In the genomic region with DNA sequence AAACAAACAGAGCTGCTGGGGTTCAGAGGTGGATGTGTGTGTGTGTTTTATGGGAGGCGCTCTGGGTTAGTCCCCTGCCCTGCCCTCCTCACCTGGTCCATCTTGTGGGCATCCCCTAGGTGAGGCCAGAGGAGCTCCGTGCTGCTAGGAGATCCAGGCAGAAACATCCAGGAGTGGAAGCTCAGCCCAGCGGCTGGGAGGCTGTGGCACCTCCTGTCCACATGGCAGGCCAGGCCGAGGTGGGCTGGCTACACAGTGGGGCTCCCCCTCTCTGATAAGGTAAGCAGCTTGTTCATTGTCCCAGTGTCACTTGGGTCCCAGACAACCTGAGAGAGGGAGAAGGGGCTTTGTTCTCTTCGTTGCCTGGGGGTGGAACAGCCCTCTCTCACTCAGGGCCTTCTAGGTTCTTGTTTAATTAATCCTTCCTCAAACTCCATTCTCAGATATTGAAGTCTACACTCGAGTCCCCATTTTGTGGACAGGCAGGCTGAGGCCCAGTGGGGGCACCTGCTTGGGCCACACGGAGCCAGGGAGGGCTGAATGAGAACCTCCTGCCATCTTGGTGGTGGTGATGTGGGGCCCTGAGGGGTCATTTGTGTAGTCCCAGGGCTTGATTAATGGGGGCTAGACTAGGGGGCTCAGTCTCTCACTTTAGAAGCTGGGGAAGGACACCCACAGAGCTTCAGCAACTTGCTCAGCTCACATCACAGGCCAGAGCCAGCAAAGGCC, we compare ENCODE assay signal across 30 cellular contexts.
"Had no signal": no experiment of that assay in that cellular context is flagged by ENCODE, and none has a peak within 500 bp of the region (broad histone marks: within the 10 kb centered on the region; RNA-seq: fewer than 3 reads in every experiment).

No MANE protein-coding gene starts in this region.

- H3K9me3 Mint-ChIP-seq: natural killer cell; nephron; neural progenitor cell; stimulated activated memory B cell treated with anti-CD40 and anti-IgM and Interleukin-4, amounts not matched to agents 10 μg/mL and 1 μg/mL and 100 μg/mL, for 72 hours; stimulated activated naive CD8-positive, alpha-beta T cell treated with anti-CD3 and anti-CD28 coated beads, Interleukin-15, amount 100 ng/mL, for 72 hours; type B pancreatic cell had no signal

- ATAC-seq: natural killer cell; psoas muscle; right cardiac atrium; right lobe of liver; stimulated activated memory B cell treated with anti-CD40 and anti-IgM and Interleukin-4, amounts not matched to agents 10 μg/mL and 1 μg/mL and 100 μg/mL, for 72 hours; stimulated activated naive CD8-positive, alpha-beta T cell treated with anti-CD3 and anti-CD28 coated beads, Interleukin-15, amount 100 ng/mL, for 72 hours; stimulated activated naive CD8-positive, alpha-beta T cell treated with anti-CD3 and anti-CD28 coated beads, Interleukin-15, Interleukin-2, amounts not matched to agents 100 U/mL and 50 U/mL, for 24 hours; upper lobe of right lung had no signal

- H3K36me3 ChIP-seq: neural progenitor cell, ovary, right lobe of liver, spleen, suprapubic skin, tibial artery, transverse colon, upper lobe of right lung, uterus had no signal

- H3K4me3 Mint-ChIP-seq: natural killer cell; nephron; neural progenitor cell; stimulated activated memory B cell treated with anti-CD40 and anti-IgM and Interleukin-4, amounts not matched to agents 10 μg/mL and 1 μg/mL and 100 μg/mL, for 72 hours; stimulated activated naive CD8-positive, alpha-beta T cell treated with anti-CD3 and anti-CD28 coated beads, Interleukin-15, amount 100 ng/mL, for 72 hours; type B pancreatic cell had no signal

- DNase-seq: natural killer cell; occipital lobe; ovary; psoas muscle; right cardiac atrium; right lobe of liver; spleen; stimulated activated CD4-positive, alpha-beta T cell treated with anti-CD3 and anti-CD28 coated beads, Interleukin-12 subunit alpha, Interleukin-12 subunit beta, amount 100 ng/mL, for 4 hours; stimulated activated CD4-positive, alpha-beta T cell treated with anti-CD3 and anti-CD28 coated beads, Interleukin-1b, Interleukin-23, amount 100 ng/mL, for 48 hours; stimulated activated CD4-positive, alpha-beta T cell treated with anti-CD3 and anti-CD28 coated beads, Interleukin-4, amount 100 ng/mL, for 1 hour; stimulated activated CD4-positive, alpha-beta T cell treated with anti-CD3 and anti-CD28 coated beads, Interleukin-4, amount 100 ng/mL, for 4 hours; stimulated activated CD8-positive, alpha-beta memory T cell treated with anti-CD3 and anti-CD28 coated beads, Interleukin-4, amount 100 ng/mL, for 48 hours; stimulated activated naive CD4-positive, alpha-beta T cell; stimulated activated naive CD8-positive, alpha-beta T cell treated with anti-CD3 and anti-CD28 coated beads, Interleukin-15, amount 100 ng/mL, for 72 hours; stimulated activated naive CD8-positive, alpha-beta T cell treated with anti-CD3 and anti-CD28 coated beads, Interleukin-15, Interleukin-2, amounts not matched to agents 100 U/mL and 50 U/mL, for 24 hours; substantia nigra; testis; tibial artery; transverse colon; upper lobe of right lung; uterus had no signal

- H3K27ac Mint-ChIP-seq: natural killer cell; nephron; progenitor cell of endocrine pancreas; stimulated activated memory B cell treated with anti-CD40 and anti-IgM and Interleukin-4, amounts not matched to agents 10 μg/mL and 1 μg/mL and 100 μg/mL, for 72 hours; stimulated activated naive CD8-positive, alpha-beta T cell treated with anti-CD3 and anti-CD28 coated beads, Interleukin-15, amount 100 ng/mL, for 72 hours; type B pancreatic cell had no signal

- H3K27me3 ChIP-seq: neural progenitor cell, ovary, right lobe of liver, testis, transverse colon, upper lobe of right lung, uterus had no signal

- H3K4me2 ChIP-seq: neural progenitor cell, smooth muscle cell had no signal

- H3K36me3 Mint-ChIP-seq: natural killer cell; neural progenitor cell; stimulated activated memory B cell treated with anti-CD40 and anti-IgM and Interleukin-4, amounts not matched to agents 10 μg/mL and 1 μg/mL and 100 μg/mL, for 72 hours; type B pancreatic cell had no signal

- H3K4me1 Mint-ChIP-seq: nephron; stimulated activated memory B cell treated with anti-CD40 and anti-IgM and Interleukin-4, amounts not matched to agents 10 μg/mL and 1 μg/mL and 100 μg/mL, for 72 hours; stimulated activated naive CD8-positive, alpha-beta T cell treated with anti-CD3 and anti-CD28 coated beads, Interleukin-15, amount 100 ng/mL, for 72 hours had no signal

- H3K9ac ChIP-seq: neural progenitor cell, parathyroid adenoma had no signal

- H3K27me3 Mint-ChIP-seq: stimulated activated memory B cell treated with anti-CD40 and anti-IgM and Interleukin-4, amounts not matched to agents 10 μg/mL and 1 μg/mL and 100 μg/mL, for 72 hours had no signal

- H2AFZ ChIP-seq: neural progenitor cell, parathyroid adenoma had no signal

- H3K79me2 ChIP-seq: parathyroid adenoma had no signal

- H3K9me3 ChIP-seq: psoas muscle, right lobe of liver, spleen, suprapubic skin, testis, tibial artery, transverse colon, upper lobe of right lung, uterus had no signal

- H3K4me3 ChIP-seq: neural progenitor cell, ovary, psoas muscle, right lobe of liver, skin epidermis, smooth muscle cell, spleen, suprapubic skin, testis, tibial artery, transverse colon, upper lobe of right lung, uterus had no signal

- H3K27ac ChIP-seq: neural progenitor cell, ovary, parathyroid adenoma, psoas muscle, right lobe of liver, skin epidermis, spleen, suprapubic skin, testis, tibial artery, transverse colon, upper lobe of right lung, uterus had no signal

- H3K4me1 ChIP-seq: parathyroid adenoma, psoas muscle, right lobe of liver, spleen, suprapubic skin, testis, tibial artery, transverse colon, upper lobe of right lung, uterus had no signal
